In genomic region chr1:38213720-38214367, GRCh38 we compare ENCODE assay signal across 16 cellular contexts.
A peak's percentile ranks its signal among the peaks of the same experiment; 100 is the strongest.
DNase-seq lines count a peak whose midpoint lies in the region; ATAC-seq and TF ChIP-seq lines count a peak whose summit lies in the region.
"Had no signal": no experiment of that assay in that cellular context is flagged by ENCODE, and none has a peak within 500 bp of the region (broad histone marks: within the 10 kb centered on the region; RNA-seq: fewer than 3 reads in every experiment).

No MANE protein-coding gene starts in this region.

- H3K4me3 ChIP-seq in SJCRH30: no peak overlapping the region
- H3K4me3 ChIP-seq: smooth muscle cell had no signal

- H3K27ac ChIP-seq in SJCRH30 (no peak overlapping the region), foreskin keratinocyte (no peak overlapping the region)
- H3K27ac ChIP-seq: VCaP had no signal

- H3K9me3 ChIP-seq in SJCRH30 (replicated peaks): no peaks in the 10 kb centered on the region

- CTCF ChIA-PET in activated CD4-positive, alpha-beta T cell treated with anti-CD3 and anti-CD28 coated beads, Interleukin-2, amount 10 ng/mL, durations not matched to agents 7 days and 5 days (lab: Charles Lee): no interaction called here

- H3K27me3 Mint-ChIP-seq in activated CD4-positive, alpha-beta T cell treated with anti-CD3 and anti-CD28 coated beads, Interleukin-2, amount 10 ng/mL, durations not matched to agents 7 days and 5 days: peaks cover 33% of the 10 kb centered on the region
- peaks cover 21% of the 10 kb centered on the region for H3K27me3 Mint-ChIP-seq in dendritic cell treated with granulocyte-macrophage colony-stimulating factor and Interleukin-4, amounts not matched to agents 40 ng/mL and 50 ng/mL, for 4 days
- H3K27me3 Mint-ChIP-seq in stimulated activated memory B cell treated with anti-CD40 and anti-IgM and Interleukin-4, amounts not matched to agents 10 μg/mL and 1 μg/mL and 100 μg/mL, for 72 hours: peaks cover 50% of the 10 kb centered on the region

- H3K9me3 Mint-ChIP-seq in activated CD4-positive, alpha-beta T cell treated with anti-CD3 and anti-CD28 coated beads, Interleukin-2, amount 10 ng/mL, durations not matched to agents 7 days and 5 days: no peaks in the 10 kb centered on the region
- no peaks in the 10 kb centered on the region for H3K9me3 Mint-ChIP-seq in dendritic cell treated with granulocyte-macrophage colony-stimulating factor and Interleukin-4, amounts not matched to agents 40 ng/mL and 50 ng/mL, for 4 days
- no peaks in the 10 kb centered on the region for H3K9me3 Mint-ChIP-seq in stimulated activated memory B cell treated with anti-CD40 and anti-IgM and Interleukin-4, amounts not matched to agents 10 μg/mL and 1 μg/mL and 100 μg/mL, for 72 hours
- H3K9me3 Mint-ChIP-seq: activated naive CD4-positive, alpha-beta T cell treated with anti-CD3 and anti-CD28 coated beads, Interleukin-2, amount 50 U/mL, for 72 hours; HFFc6 had no signal

- H3K4me1 ChIP-seq in SJCRH30 (no peaks in the 10 kb centered on the region; the same call in 1 of the 2 replicates), foreskin keratinocyte (no peaks in the 10 kb centered on the region)

- peak; percentile 42 for ATAC-seq in stimulated activated memory B cell treated with anti-CD40 and anti-IgM and Interleukin-4, amounts not matched to agents 10 μg/mL and 1 μg/mL and 100 μg/mL, for 72 hours
- no peak for ATAC-seq in foreskin keratinocyte
- ATAC-seq: activated naive CD4-positive, alpha-beta T cell treated with anti-CD3 and anti-CD28 coated beads, Interleukin-2, amount 50 U/mL, for 72 hours had no signal

- POLR2A ChIA-PET in activated CD4-positive, alpha-beta T cell treated with anti-CD3 and anti-CD28 coated beads, Interleukin-2, amount 10 ng/mL, durations not matched to agents 7 days and 5 days (lab: Charles Lee): no interaction called here

- intact Hi-C loops in dendritic cell treated with granulocyte-macrophage colony-stimulating factor and Interleukin-4, amounts not matched to agents 40 ng/mL and 50 ng/mL, for 4 days (cut with micrococcal nuclease): no loop called here

- no peak overlapping the region for H3K4me3 Mint-ChIP-seq in activated CD4-positive, alpha-beta T cell treated with anti-CD3 and anti-CD28 coated beads, Interleukin-2, amount 10 ng/mL, durations not matched to agents 7 days and 5 days
- peak overlapping the region; percentile 63 for H3K4me3 Mint-ChIP-seq in dendritic cell treated with granulocyte-macrophage colony-stimulating factor and Interleukin-4, amounts not matched to agents 40 ng/mL and 50 ng/mL, for 4 days
- peak overlapping the region; percentile 51 for H3K4me3 Mint-ChIP-seq in stimulated activated memory B cell treated with anti-CD40 and anti-IgM and Interleukin-4, amounts not matched to agents 10 μg/mL and 1 μg/mL and 100 μg/mL, for 72 hours
- H3K4me3 Mint-ChIP-seq: HFFc6 had no signal

- peaks cover 4% of the 10 kb centered on the region for H3K4me1 Mint-ChIP-seq in activated CD4-positive, alpha-beta T cell treated with anti-CD3 and anti-CD28 coated beads, Interleukin-2, amount 10 ng/mL, durations not matched to agents 7 days and 5 days
- H3K4me1 Mint-ChIP-seq in dendritic cell treated with granulocyte-macrophage colony-stimulating factor and Interleukin-4, amounts not matched to agents 40 ng/mL and 50 ng/mL, for 4 days (ENCODE audit: low read depth): peaks cover 7% of the 10 kb centered on the region
- peaks cover 20% of the 10 kb centered on the region for H3K4me1 Mint-ChIP-seq in stimulated activated memory B cell treated with anti-CD40 and anti-IgM and Interleukin-4, amounts not matched to agents 10 μg/mL and 1 μg/mL and 100 μg/mL, for 72 hours

- H3K36me3 Mint-ChIP-seq in activated CD4-positive, alpha-beta T cell treated with anti-CD3 and anti-CD28 coated beads, Interleukin-2, amount 10 ng/mL, durations not matched to agents 7 days and 5 days (ENCODE audit: low read depth): no peaks in the 10 kb centered on the region
- no peaks in the 10 kb centered on the region for H3K36me3 Mint-ChIP-seq in dendritic cell treated with granulocyte-macrophage colony-stimulating factor and Interleukin-4, amounts not matched to agents 40 ng/mL and 50 ng/mL, for 4 days (ENCODE audit: low read depth)
- no peaks in the 10 kb centered on the region for H3K36me3 Mint-ChIP-seq in stimulated activated memory B cell treated with anti-CD40 and anti-IgM and Interleukin-4, amounts not matched to agents 10 μg/mL and 1 μg/mL and 100 μg/mL, for 72 hours
- H3K36me3 Mint-ChIP-seq: activated naive CD4-positive, alpha-beta T cell treated with anti-CD3 and anti-CD28 coated beads, Interleukin-2, amount 50 U/mL, for 72 hours had no signal

- H3K27ac Mint-ChIP-seq in activated CD4-positive, alpha-beta T cell treated with anti-CD3 and anti-CD28 coated beads, Interleukin-2, amount 10 ng/mL, durations not matched to agents 7 days and 5 days: no peak overlapping the region
- H3K27ac Mint-ChIP-seq in dendritic cell treated with granulocyte-macrophage colony-stimulating factor and Interleukin-4, amounts not matched to agents 40 ng/mL and 50 ng/mL, for 4 days: no peak overlapping the region
- no peak overlapping the region for H3K27ac Mint-ChIP-seq in stimulated activated memory B cell treated with anti-CD40 and anti-IgM and Interleukin-4, amounts not matched to agents 10 μg/mL and 1 μg/mL and 100 μg/mL, for 72 hours
- H3K27ac Mint-ChIP-seq: activated naive CD4-positive, alpha-beta T cell treated with anti-CD3 and anti-CD28 coated beads, Interleukin-2, amount 50 U/mL, for 72 hours; HFFc6 had no signal

- DNase-seq in activated CD4-positive, alpha-beta T cell treated with anti-CD3 and anti-CD28 coated beads for 48 hours: peak; percentile 4
- DNase-seq in activated CD4-positive, alpha-beta T cell treated with anti-CD3 and anti-CD28 coated beads, Interleukin-2, amount 10 ng/mL, durations not matched to agents 7 days and 5 days: no peak
- DNase-seq in NCI-H1092 treated with DMSO at 0.1 percent for 48 hours (lab: John Stamatoyannopoulos, UW): peak; percentile 33
- DNase-seq in SJCRH30: no peak
- DNase-seq in foreskin keratinocyte: no peak
- no peak for DNase-seq in C1 segment of cervical spinal cord (lab: John Stamatoyannopoulos, UW)
- DNase-seq: activated CD8-positive, alpha-beta memory T cell treated with anti-CD3 and anti-CD28 coated beads, Interleukin-2, amount 50 U/mL, for 48 hours; effector memory CD4-positive, alpha-beta T cell; HFFc6; mesendoderm; NCI-H2171 had no signal

- H3K36me3 ChIP-seq in SJCRH30: no peaks in the 10 kb centered on the region

- H3K27me3 ChIP-seq in SJCRH30: no peaks in the 10 kb centered on the region; the same call in 1 of the 2 replicates
- H3K27me3 ChIP-seq in foreskin keratinocyte: no peaks in the 10 kb centered on the region

- TF ChIP-seq CTCF in foreskin keratinocyte (conservative IDR thresholded peaks at IDR 0.05): no peak

Comparison
In these comparisons a context has a peak if more than half of its experiments do, and no peak if none do; other contexts are left out.
1. DNase-seq: peak in activated CD4-positive, alpha-beta T cell treated with anti-CD3 and anti-CD28 coated beads for 48 hours (single experiment) and NCI-H1092 treated with DMSO at 0.1 percent for 48 hours (single experiment); none in activated CD4-positive, alpha-beta T cell treated with anti-CD3 and anti-CD28 coated beads, Interleukin-2, amount 10 ng/mL, durations not matched to agents 7 days and 5 days (single experiment), SJCRH30 (0 of 2), foreskin keratinocyte (0 of 2) and C1 segment of cervical spinal cord (0 of 14).